In genomic region chr12:14289596-14289995, GRCh38 we compare ENCODE assay signal across 25 cellular contexts.
"Had no signal": no experiment of that assay in that cellular context is flagged by ENCODE, and none has a peak within 500 bp of the region (broad histone marks: within the 10 kb centered on the region; RNA-seq: fewer than 3 reads in every experiment).

No MANE protein-coding gene starts in this region.

- H3K9me3 Mint-ChIP-seq: stimulated activated effector memory CD8-positive, alpha-beta T cell treated with anti-CD3 and anti-CD28 coated beads, Interleukin-12 subunit alpha, Interleukin-12 subunit beta, amount 100 ng/mL, for 72 hours had no signal

- H3K27ac ChIP-seq: colonic mucosa, dorsolateral prefrontal cortex, foreskin keratinocyte, left ventricle myocardium inferior, ovary, prostate gland, stomach, thyroid gland, VCaP had no signal

- H3K36me3 ChIP-seq: colonic mucosa, left ventricle myocardium inferior, ovary, prostate gland, stomach, thyroid gland had no signal

- FAIRE-seq: islet of Langerhans, small intestine had no signal

- H3K4me1 ChIP-seq: colonic mucosa, left ventricle myocardium inferior, prostate gland, stomach, thyroid gland had no signal

- H3K4me3 ChIP-seq: colonic mucosa, dorsolateral prefrontal cortex, left ventricle myocardium inferior, lung, ovary, prostate gland, stomach, thyroid gland had no signal

- H3K36me3 Mint-ChIP-seq: stimulated activated effector memory CD8-positive, alpha-beta T cell treated with anti-CD3 and anti-CD28 coated beads, Interleukin-12 subunit alpha, Interleukin-12 subunit beta, amount 100 ng/mL, for 72 hours had no signal

- H3K9me3 ChIP-seq: colonic mucosa, ovary, prostate gland, thyroid gland had no signal

- H3K4me3 Mint-ChIP-seq: activated naive CD8-positive, alpha-beta T cell; stimulated activated effector memory CD8-positive, alpha-beta T cell treated with anti-CD3 and anti-CD28 coated beads, Interleukin-12 subunit alpha, Interleukin-12 subunit beta, amount 100 ng/mL, for 72 hours had no signal

- H3K27ac Mint-ChIP-seq: activated naive CD8-positive, alpha-beta T cell; stimulated activated effector memory CD8-positive, alpha-beta T cell treated with anti-CD3 and anti-CD28 coated beads, Interleukin-12 subunit alpha, Interleukin-12 subunit beta, amount 100 ng/mL, for 72 hours had no signal

- H3K27me3 ChIP-seq: colonic mucosa, dorsolateral prefrontal cortex, foreskin keratinocyte, ovary, stomach, thyroid gland had no signal

- H3K27me3 Mint-ChIP-seq: activated naive CD8-positive, alpha-beta T cell; naive B cell had no signal

- H3K4me1 Mint-ChIP-seq: stimulated activated effector memory CD8-positive, alpha-beta T cell treated with anti-CD3 and anti-CD28 coated beads, Interleukin-12 subunit alpha, Interleukin-12 subunit beta, amount 100 ng/mL, for 72 hours had no signal

- DNase-seq: activated CD4-positive, alpha-beta T cell treated with anti-CD3 and anti-CD28 coated beads for 48 hours; activated CD4-positive, alpha-beta T cell treated with anti-CD3 and anti-CD28 coated beads, Interleukin-2, amount 50 U/mL, for 48 hours; activated CD8-positive, alpha-beta memory T cell treated with anti-CD3 and anti-CD28 coated beads for 24 hours; activated effector memory CD4-positive, alpha-beta T cell treated with Interleukin-2 at 50 U/mL for 16 hours; activated naive CD4-positive, alpha-beta T cell treated with Interleukin-2 at 50 U/mL for 16 hours; anterior cingulate cortex; cerebellar nuclear complex; colonic mucosa; dorsolateral prefrontal cortex; effector memory CD4-positive, alpha-beta T cell; foreskin keratinocyte; left ventricle myocardium inferior; naive B cell; ovary; retina; small intestine; stimulated activated CD4-positive, alpha-beta T cell treated with anti-CD3 and anti-CD28 coated beads, Interleukin-4, amount 100 ng/mL, for 24 hours; stomach; thyroid gland had no signal
